ENCODE assay signal across 1 cellular context in genomic region chr5:116456036-116456435, GRCh38.
TF ChIP-seq lines count a peak whose summit lies in the region.

No MANE protein-coding gene starts in this region.

TF ChIP-seq in SK-N-SH treated with all-trans-retinoic acid at 6 μM for 48 hours, 23 proteins besides CTCF, POLR2A, EP300 and RAD21 (continued from another document):
- no peak for TF ChIP-seq POU6F1 (CRISPR knock-in tag; IDR thresholded peaks at IDR 0.05; ENCODE audit: borderline replicate concordance, low read depth)
- no peak for TF ChIP-seq TOX (CRISPR knock-in tag; IDR thresholded peaks at IDR 0.05; ENCODE audit: borderline replicate concordance)
- no peak for TF ChIP-seq PPARA (CRISPR knock-in tag; IDR thresholded peaks at IDR 0.05; ENCODE audit: borderline replicate concordance)
- TF ChIP-seq CSDC2 (CRISPR knock-in tag; IDR thresholded peaks at IDR 0.05), result no peak
- no peak for TF ChIP-seq ZNF565 (CRISPR knock-in tag; conservative IDR thresholded peaks at IDR 0.05; ENCODE audit: low read depth)
- TF ChIP-seq ESRRG (CRISPR knock-in tag; IDR thresholded peaks at IDR 0.05), result no peak
- TF ChIP-seq CREB5 (CRISPR knock-in tag; IDR thresholded peaks at IDR 0.05; ENCODE audit: low read depth), result no peak
- no peak for TF ChIP-seq OSR1 (CRISPR knock-in tag; IDR thresholded peaks at IDR 0.05)
